Comparison of ENCODE assay signal across 11 cellular contexts in the genomic region with DNA sequence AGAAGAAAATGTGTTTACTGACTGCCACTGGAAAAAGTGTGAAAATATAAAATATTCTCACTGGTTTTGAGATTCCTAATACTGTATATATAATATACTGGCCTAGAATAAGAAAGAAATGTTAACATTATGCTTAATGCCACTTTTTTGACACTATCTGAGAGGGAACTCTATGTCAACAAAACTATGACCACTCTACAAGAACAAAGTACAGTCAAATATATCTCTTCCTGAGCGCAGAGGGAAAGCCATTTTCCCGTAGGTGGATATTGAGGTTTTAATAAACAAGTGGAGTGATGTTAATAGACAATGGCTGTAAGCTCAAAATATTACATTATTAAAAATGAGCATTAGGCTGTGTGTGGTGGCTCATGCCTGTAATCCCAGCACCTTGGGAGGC.
"Had no signal": no experiment of that assay in that cellular context is flagged by ENCODE, and none has a peak within 500 bp of the region (broad histone marks: within the 10 kb centered on the region; RNA-seq: fewer than 3 reads in every experiment).

No MANE protein-coding gene starts in this region.

- H3K9me3 ChIP-seq: HAP-1 had no signal

- FAIRE-seq: H1, H54 had no signal

- H3K9ac ChIP-seq: GM23248 had no signal

- DNase-seq: GM23248, GOT3, H7, H9, HCEC 1CT, HFFc6 had no signal

- H3K4me3 ChIP-seq: GM23248, GM23338, HAP-1 had no signal

- ATAC-seq: GM23338, HCT116 had no signal

- H3K27ac ChIP-seq: GM23248 had no signal

- H3K4me2 ChIP-seq: GM23338 had no signal

- H2AFZ ChIP-seq: GM23248, GM23338 had no signal
